In the genomic region with DNA sequence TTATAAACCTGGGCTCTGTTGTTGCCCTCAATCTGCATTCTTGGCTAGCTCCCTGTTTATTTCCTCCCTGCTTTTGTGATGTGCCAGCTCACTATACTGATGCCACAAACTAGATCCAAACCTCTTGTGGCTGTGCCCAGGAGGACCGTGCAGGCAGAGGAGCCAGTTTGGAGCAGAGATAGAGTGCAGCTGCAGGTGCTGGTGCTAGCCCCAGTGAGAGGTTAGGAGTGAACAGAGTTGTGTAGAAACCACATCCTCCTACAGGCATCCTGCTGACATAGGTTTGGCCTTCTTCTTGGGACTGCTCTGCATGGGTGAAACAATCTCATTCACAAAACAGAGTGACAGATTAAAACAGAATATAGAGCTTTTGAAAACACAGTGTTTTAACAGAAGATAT, we compare ENCODE assay signal across 8 cellular contexts. TPM values are rescaled to one million over a fixed set of nuclear protein-coding genes. Genes with fewer than 3 reads are reported as not detected.
DNase-seq lines count a peak whose midpoint lies in the region; ATAC-seq and TF ChIP-seq lines count a peak whose summit lies in the region.

No MANE protein-coding gene starts in this region.

- peaks cover 2% of the 10 kb centered on the region for H3K27me3 Mint-ChIP-seq in endodermal cell (ENCODE audit: insufficient read depth)

- no peak for TF ChIP-seq CTCF in endodermal cell (conservative IDR thresholded peaks at IDR 0.05)

- no peaks in the 10 kb centered on the region for H3K9me3 ChIP-seq in MG63
- no peaks in the 10 kb centered on the region for H3K9me3 ChIP-seq in endodermal cell (ENCODE audit: control insufficient read depth, low read length)

- no peaks in the 10 kb centered on the region for H3K36me3 ChIP-seq in MG63
- no peaks in the 10 kb centered on the region for H3K36me3 ChIP-seq in endodermal cell (ENCODE audit: control insufficient read depth, insufficient read depth, low read length)

- no peaks in the 10 kb centered on the region for H3K36me3 Mint-ChIP-seq in endodermal cell (ENCODE audit: low read depth)

- no peak overlapping the region for H3K27ac ChIP-seq in endodermal cell (ENCODE audit: low read depth, low read length)

- peaks cover 3% of the 10 kb centered on the region for H3K4me1 Mint-ChIP-seq in endodermal cell

- 77% methylated on average over 1 of the region's 1 CpG; no CpG with 5 or more reads in 1 of the 2 experiments for WGBS in endodermal cell (ENCODE audit: insufficient coverage in 1 of 2, insufficient read length in 1 of 2), 2 experiments

- H3K4me3 ChIP-seq in MG63 (no peak overlapping the region), endodermal cell (ENCODE audit: low read length) (no peak overlapping the region)

- H3K9me3 Mint-ChIP-seq in endodermal cell, result no peaks in the 10 kb centered on the region

- ATAC-seq in GM19324 (IDR thresholded peaks at IDR 0.05; ENCODE audit: low FRiP score, unreplicated experiment) (peak; percentile 87), HG03064 (IDR thresholded peaks at IDR 0.05; ENCODE audit: low read depth, unreplicated experiment) (peak; percentile 86)

- DNase-seq in activated CD4-positive, alpha-beta T cell treated with anti-CD3 and anti-CD28 coated beads, Interleukin-2, amount 50 U/mL, for 1 hour, result peak; percentile 38
- DNase-seq in stimulated activated CD4-positive, alpha-beta T cell treated with anti-CD3 and anti-CD28 coated beads, Interleukin-2, amount 100 ng/mL, for 24 hours, result peak; percentile 22 to 34
- DNase-seq in MG63, result no peak
- no peak for DNase-seq in mucosa of gallbladder (ENCODE audit: low spot score)
- DNase-seq in endodermal cell, result no peak
- no peak for DNase-seq in GDM1 (lab: John Stamatoyannopoulos, UW)

- no peaks in the 10 kb centered on the region; the same call in 1 of the 2 replicates for H3K27me3 ChIP-seq in MG63
- no peaks in the 10 kb centered on the region for H3K27me3 ChIP-seq in endodermal cell (ENCODE audit: control insufficient read depth, insufficient read depth, low read length, poor library complexity, severe bottlenecking)

- no peak overlapping the region for H3K4me3 Mint-ChIP-seq in endodermal cell

- no peaks in the 10 kb centered on the region for H3K4me1 ChIP-seq in endodermal cell (ENCODE audit: control insufficient read depth, insufficient read depth, low read length)

- no peak overlapping the region for H3K27ac Mint-ChIP-seq in endodermal cell

- H3K9ac ChIP-seq in endodermal cell (ENCODE audit: extremely low read depth, low read length, poor library complexity, severe bottlenecking), result no peak overlapping the region

RNA-seq across cellular contexts. Expression of a gene that starts 25.7 kb away (rescaled TPM):
- total RNA-seq in MG63 (2014; rRNA removed; shearing (Covaris generic); ENCODE audit: low replicate concordance), result not detected in 2 replicates
- total RNA-seq in mucosa of gallbladder (0.32 TPM), endodermal cell (under 1 TPM in 1 of 2 donors, not detected in 1; 0.11 TPM)
- polyA plus RNA-seq in endodermal cell (2013, experiment 1 of 2), result not detected
- polyA plus RNA-seq in endodermal cell (2013, experiment 2 of 2), result not detected

Comparison
In these comparisons a context has a peak if more than half of its experiments do, and no peak if none do; other contexts are left out.
1. DNase-seq: peak in activated CD4-positive, alpha-beta T cell treated with anti-CD3 and anti-CD28 coated beads, Interleukin-2, amount 50 U/mL, for 1 hour (single experiment) and stimulated activated CD4-positive, alpha-beta T cell treated with anti-CD3 and anti-CD28 coated beads, Interleukin-2, amount 100 ng/mL, for 24 hours (2 of 2); none in MG63 (single experiment), mucosa of gallbladder (single experiment), endodermal cell (single experiment) and GDM1 (single experiment).